ENCODE assay signal across 15 cellular contexts in genomic region chr20:48538058-48538825, GRCh38.
DNase-seq lines count a peak whose midpoint lies in the region; ATAC-seq and TF ChIP-seq lines count a peak whose summit lies in the region.
"Had no signal": no experiment of that assay in that cellular context is flagged by ENCODE, and none has a peak within 500 bp of the region (broad histone marks: within the 10 kb centered on the region; RNA-seq: fewer than 3 reads in every experiment).

No MANE protein-coding gene starts in this region.

- H3K36me3 ChIP-seq in HUES64 (ENCODE audit: insufficient read depth, low read length) = no peaks in the 10 kb centered on the region
- no peaks in the 10 kb centered on the region for H3K36me3 ChIP-seq in mammary epithelial cell (ENCODE audit: insufficient read depth, low read length)
- no peaks in the 10 kb centered on the region for H3K36me3 ChIP-seq in mesendoderm (ENCODE audit: control insufficient read depth, insufficient read depth, low read length)
- H3K36me3 ChIP-seq: esophagus muscularis mucosa, tibial artery had no signal

- H3K27me3 ChIP-seq in HUES64 (ENCODE audit: insufficient read depth, low read length) (no peaks in the 10 kb centered on the region), mammary epithelial cell (ENCODE audit: insufficient read depth, low read length) (no peaks in the 10 kb centered on the region), mesendoderm (ENCODE audit: insufficient read depth, low read length, poor library complexity) (no peaks in the 10 kb centered on the region)

- DNase-seq in COLO829 (ENCODE audit: low spot score) (peak; percentile 51), mammary epithelial cell (peak; percentile 90), mesendoderm (peak; percentile 95), NCI-H1417 (lab: John Stamatoyannopoulos, UW) (no peak)
- DNase-seq: activated B cell treated with CpG ODN at 0.5 μM for 24 hours; activated naive CD4-positive, alpha-beta T cell treated with anti-CD3 and anti-CD28 coated beads, Interleukin-2, amount 50 U/mL, for 16 hours; CD8-positive, alpha-beta memory T cell; stimulated activated CD4-positive, alpha-beta T cell treated with anti-CD3 and anti-CD28 coated beads, Interleukin-1b, Interleukin-23, amount 100 ng/mL, for 48 hours; tibial artery had no signal

- no peak overlapping the region for H3K23ac ChIP-seq in mesendoderm (ENCODE audit: low read length)

- CTCF ChIA-PET in mammary epithelial cell (lab: Charles Lee; ENCODE audit: low non-redundant PET) = interaction anchor here (0.6 kb wide), 2 partner anchors 83 to 441 kb away, joined by 4 to 6 read pairs; no protein-coding TSS in a partner anchor

- ATAC-seq in HG03196 (IDR thresholded peaks at IDR 0.05; ENCODE audit: unreplicated experiment) (no peak), GM19328 (IDR thresholded peaks at IDR 0.05; ENCODE audit: unreplicated experiment) (no peak), HG02623 (IDR thresholded peaks at IDR 0.05; ENCODE audit: unreplicated experiment) (no peak)
- ATAC-seq: K562 had no signal

- no peak overlapping the region for H2AK5ac ChIP-seq in mesendoderm (ENCODE audit: low read length)

- peak overlapping the region; percentile 51 for H3K4me2 ChIP-seq in mammary epithelial cell (ENCODE audit: insufficient read depth, low read depth, low read length)
- no peak overlapping the region for H3K4me2 ChIP-seq in mesendoderm (ENCODE audit: low read length)

- H3K4me3 ChIP-seq in HUES64 (ENCODE audit: low read length) = peak overlapping the region; percentile 14; the same call in 1 of the 2 replicates
- no peak overlapping the region for H3K4me3 ChIP-seq in mammary epithelial cell (replicated peaks in 1 of 3; ENCODE audit: insufficient read depth in 1 of 3, low read depth in 2 of 3, low read length in 3 of 3)
- no peak overlapping the region for H3K4me3 ChIP-seq in mesendoderm (ENCODE audit: low read length)
- H3K4me3 ChIP-seq: esophagus muscularis mucosa, K562, tibial artery had no signal

- dilution Hi-C loops in mammary epithelial cell (cut with HindIII; ENCODE audit: low sequenced_read_pairs) = no loop called here

- H2BK15ac ChIP-seq in mesendoderm (replicated peaks; ENCODE audit: low read depth) = no peak overlapping the region

- H2BK120ac ChIP-seq in mesendoderm (ENCODE audit: low read depth, low read length) = no peak overlapping the region

- peak overlapping the region; percentile 7 for H2AFZ ChIP-seq in mammary epithelial cell (ENCODE audit: low read depth, low read length)

- H3K27ac ChIP-seq in HUES64 (ENCODE audit: low read depth, low read length) = peak overlapping the region; percentile 65
- H3K27ac ChIP-seq in mammary epithelial cell (ENCODE audit: insufficient read depth, low read depth, low read length) = no peak overlapping the region
- H3K27ac ChIP-seq in mesendoderm (ENCODE audit: low read depth, low read length) = peak overlapping the region; percentile 92
- H3K27ac ChIP-seq: esophagus muscularis mucosa, tibial artery had no signal

- intact Hi-C loops in mammary epithelial cell (cut with micrococcal nuclease) = no loop called here

- peak overlapping the region; percentile 46 for H3K56ac ChIP-seq in mesendoderm (ENCODE audit: low read length)

- no peaks in the 10 kb centered on the region for H4K20me1 ChIP-seq in mammary epithelial cell (ENCODE audit: insufficient read depth, low read length)

- H2BK5ac ChIP-seq in mesendoderm (ENCODE audit: low read length) = no peak overlapping the region

- no peak for TF ChIP-seq CTCF in mammary epithelial cell (conservative IDR thresholded peaks at IDR 0.05 in 1 of 2, IDR thresholded peaks at IDR 0.05 in 1 of 2; ENCODE audit: extremely low read depth in 1 of 2, insufficient read depth in 1 of 2, low read depth in 1 of 2, low read length in 2 of 2)

- H3K9me3 ChIP-seq in HUES64 (ENCODE audit: insufficient read depth, low read depth, low read length) = no peaks in the 10 kb centered on the region; the same call in 1 of the 2 replicates
- H3K9me3 ChIP-seq in mammary epithelial cell (replicated peaks; ENCODE audit: insufficient read depth, low read length) = no peaks in the 10 kb centered on the region
- H3K9me3 ChIP-seq: esophagus muscularis mucosa, tibial artery had no signal

- 69% methylated on average over 10 of the region's 10 CpGs for WGBS in HUES64
- WGBS in mammary epithelial cell (ENCODE audit: low coverage, missing lambda C conversion rate) = 44% methylated on average over 10 of the region's 10 CpGs
- no CpG with 5 or more reads among the region's 10 CpGs for WGBS in mesendoderm (ENCODE audit: extremely low coverage, insufficient coverage, low lambda C conversion rate)

- H3K79me2 ChIP-seq in mammary epithelial cell (ENCODE audit: insufficient read depth, low read length) (no peaks in the 10 kb centered on the region), mesendoderm (ENCODE audit: control insufficient read depth, insufficient read depth, low read length) (no peaks in the 10 kb centered on the region)

- in situ Hi-C loops in mammary epithelial cell (cut with MboI; ENCODE audit: low sequenced_read_pairs in 2 of 2) = no loop called here

- peak overlapping the region; percentile 51; the same call in 1 of the 2 replicates for H3K9ac ChIP-seq in HUES64 (ENCODE audit: low read depth, low read length)
- no peak overlapping the region for H3K9ac ChIP-seq in mammary epithelial cell (ENCODE audit: insufficient read depth, low read length)
- H3K9ac ChIP-seq in mesendoderm (ENCODE audit: low read length) = no peak overlapping the region

- no peak overlapping the region for H3K18ac ChIP-seq in mesendoderm (ENCODE audit: low read length)

- no peaks in the 10 kb centered on the region for H3K79me1 ChIP-seq in mesendoderm (ENCODE audit: low read length)

- H4K8ac ChIP-seq in mesendoderm (ENCODE audit: low read depth, low read length) = no peak overlapping the region

- H3K4ac ChIP-seq in mesendoderm (ENCODE audit: low read depth, low read length) = no peak overlapping the region

- BruUV-seq in mammary epithelial cell (replicated peaks; lab: Mats Ljungman, UMichigan) = no TSS peak

- H4K5ac ChIP-seq in mesendoderm (ENCODE audit: low read length) = no peak overlapping the region

- H3K4me1 ChIP-seq in HUES64 (ENCODE audit: insufficient read depth, low read length) (peaks cover 22% of the 10 kb centered on the region), mammary epithelial cell (ENCODE audit: insufficient read depth, low read length) (peaks cover 10% of the 10 kb centered on the region), mesendoderm (ENCODE audit: control insufficient read depth, low read depth, low read length) (peaks cover 7% of the 10 kb centered on the region)
- H3K4me1 ChIP-seq: tibial artery had no signal

Comparison
In these comparisons a context has a peak if more than half of its experiments do, and no peak if none do; other contexts are left out.
1. DNase-seq: peak in COLO829 (single experiment), mammary epithelial cell (single experiment) and mesendoderm (single experiment); none in NCI-H1417 (0 of 3).